ENCODE assay signal across 8 cellular contexts in the genomic region with DNA sequence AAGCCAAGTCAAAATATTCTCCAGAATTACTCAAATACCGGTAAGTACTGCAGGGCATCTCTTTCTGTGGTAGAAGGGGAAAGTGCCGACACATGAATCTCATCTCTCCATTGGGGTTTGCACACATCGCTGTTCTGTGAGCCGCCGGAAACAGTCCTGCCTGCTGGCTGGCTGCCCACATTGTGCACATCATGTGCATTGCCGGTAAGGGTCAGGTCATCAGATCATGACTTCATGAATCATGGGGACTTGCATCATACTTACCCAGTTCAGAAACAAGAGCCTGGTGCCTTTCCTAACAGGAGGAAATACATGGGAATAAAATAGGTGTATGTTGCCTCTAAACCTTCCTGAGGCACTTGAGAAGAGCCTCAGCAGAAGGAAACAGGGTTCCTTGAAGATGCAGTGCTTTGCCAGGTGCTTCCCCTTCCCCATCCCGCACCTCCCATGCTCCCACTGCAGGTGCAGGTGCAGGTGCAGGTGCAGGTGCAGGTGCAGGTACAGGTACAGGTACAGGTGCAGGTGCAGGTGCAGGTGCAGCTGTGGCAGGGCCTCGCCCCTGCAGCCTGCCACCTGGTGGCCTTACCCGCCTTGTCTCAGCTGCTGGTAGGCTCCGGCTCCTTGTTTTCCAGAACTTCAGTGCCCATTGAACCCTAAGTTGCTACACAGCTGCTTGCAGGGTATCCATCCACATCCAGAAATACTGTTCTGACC. TPM values are rescaled to one million over a fixed set of nuclear protein-coding genes. Genes with fewer than 3 reads are reported as not detected.
DNase-seq lines count a peak whose midpoint lies in the region; ATAC-seq and TF ChIP-seq lines count a peak whose summit lies in the region.

No MANE protein-coding gene starts in this region.

- POLR2A ChIA-PET in activated B cell treated with CpG ODN at 0.5 μM for 24 hours (lab: Charles Lee): no interaction called here

- H3K27me3 Mint-ChIP-seq in Calu3 (ENCODE audit: unreplicated experiment) (no peaks in the 10 kb centered on the region), activated B cell treated with CpG ODN at 0.5 μM for 24 hours (peaks cover 1% of the 10 kb centered on the region)

- ATAC-seq in HG02885 (IDR thresholded peaks at IDR 0.05; ENCODE audit: poor library complexity, unreplicated experiment): peak; percentile 62
- peak; percentile 18 for ATAC-seq in activated B cell treated with CpG ODN at 0.5 μM for 24 hours (ENCODE audit: low read depth)
- ATAC-seq in right lobe of liver: peak; percentile 69 to 88 (median 78)
- no peak for ATAC-seq in HG03460 (IDR thresholded peaks at IDR 0.05; ENCODE audit: unreplicated experiment)
- ATAC-seq in activated naive CD4-positive, alpha-beta T cell treated with anti-CD3 and anti-CD28 coated beads, Interleukin-2, amount 50 U/mL, for 72 hours: no peak
- no peak for ATAC-seq in GM21423 (IDR thresholded peaks at IDR 0.05; ENCODE audit: unreplicated experiment)

- H3K4me1 Mint-ChIP-seq in Calu3 (ENCODE audit: low read depth, unreplicated experiment) (peaks cover 15% of the 10 kb centered on the region), activated B cell treated with CpG ODN at 0.5 μM for 24 hours (peaks cover 5% of the 10 kb centered on the region)

- TF ChIP-seq CTCF in Calu3 (IDR thresholded peaks at IDR 0.05; ENCODE audit: unreplicated experiment): peak; percentile 47
- no peak for TF ChIP-seq CTCF in activated B cell treated with CpG ODN at 0.5 μM for 24 hours (IDR thresholded peaks at IDR 0.05)
- TF ChIP-seq CTCF in right lobe of liver (IDR thresholded peaks at IDR 0.05): peak in 1 of 4 donors; percentile 21

- CTCF ChIA-PET in Calu3 (lab: Charles Lee) (no interaction called here), activated B cell treated with CpG ODN at 0.5 μM for 24 hours (lab: Charles Lee) (no interaction called here)

- H3K9me3 Mint-ChIP-seq in Calu3 (ENCODE audit: low read depth, unreplicated experiment) (no peaks in the 10 kb centered on the region), activated B cell treated with CpG ODN at 0.5 μM for 24 hours (peaks cover 5% of the 10 kb centered on the region)
- H3K9me3 Mint-ChIP-seq in activated naive CD4-positive, alpha-beta T cell treated with anti-CD3 and anti-CD28 coated beads, Interleukin-2, amount 50 U/mL, for 72 hours: no peaks in the 10 kb centered on the region

- no peak overlapping the region for H3K4me3 ChIP-seq in right lobe of liver

- H3K4me3 Mint-ChIP-seq in Calu3 (ENCODE audit: low read depth, unreplicated experiment) (peak overlapping the region; percentile 16), activated B cell treated with CpG ODN at 0.5 μM for 24 hours (no peak overlapping the region)

- DNase-seq in Calu3 (peak; percentile 79), activated B cell treated with CpG ODN at 0.5 μM for 24 hours (no peak), right lobe of liver (peak in 1 of 3 donors; percentile 89), DMS153 treated with DMSO at 0.1 percent for 48 hours (lab: John Stamatoyannopoulos, UW; ENCODE audit: unreplicated experiment) (no peak)
- no peak for DNase-seq in activated naive CD4-positive, alpha-beta T cell treated with anti-CD3 and anti-CD28 coated beads, Interleukin-2, amount 50 U/mL, for 72 hours (ENCODE audit: low spot score in 2 of 2)

- H3K36me3 ChIP-seq in right lobe of liver: no peaks in the 10 kb centered on the region

- intact Hi-C loops in Calu3 (cut with micrococcal nuclease; ENCODE audit: unreplicated experiment): loop anchor here (2.0 kb wide), 1 partner anchor 60 kb away; no protein-coding TSS in a partner anchor
- intact Hi-C loops in activated B cell treated with CpG ODN at 0.5 μM for 24 hours (cut with micrococcal nuclease): no loop called here
- intact Hi-C loops in right lobe of liver (cut with DNase I): no loop called here

- H3K27me3 ChIP-seq in right lobe of liver: no peaks in the 10 kb centered on the region

- 32% methylated on average over 6 of the region's 10 CpGs for WGBS in right lobe of liver (ENCODE audit: insufficient coverage, low coverage, low lambda C conversion rate, missing lambda C conversion rate)

- H3K27ac Mint-ChIP-seq in Calu3 (ENCODE audit: unreplicated experiment) (peak overlapping the region; percentile 64), activated B cell treated with CpG ODN at 0.5 μM for 24 hours (no peak overlapping the region)
- peak overlapping the region in 1 of 2 donors; percentile 61 for H3K27ac Mint-ChIP-seq in activated naive CD4-positive, alpha-beta T cell treated with anti-CD3 and anti-CD28 coated beads, Interleukin-2, amount 50 U/mL, for 72 hours

- peaks cover 0 to 4% (median 0%) of the 10 kb centered on the region in 4 donors for H3K4me1 ChIP-seq in right lobe of liver

- TF ChIP-seq POLR2A in right lobe of liver (IDR thresholded peaks at IDR 0.05): no peak

- BruUV-seq in Calu3 (replicated peaks; lab: Mats Ljungman, UMichigan): no TSS peak

- H3K36me3 Mint-ChIP-seq in Calu3 (ENCODE audit: insufficient read depth, unreplicated experiment) (peaks cover 5% of the 10 kb centered on the region), activated B cell treated with CpG ODN at 0.5 μM for 24 hours (ENCODE audit: low read depth) (peaks cover 2% of the 10 kb centered on the region)
- H3K36me3 Mint-ChIP-seq in activated naive CD4-positive, alpha-beta T cell treated with anti-CD3 and anti-CD28 coated beads, Interleukin-2, amount 50 U/mL, for 72 hours: peaks cover 0 to 6% of the 10 kb centered on the region in 2 donors

- H3K27ac ChIP-seq in right lobe of liver: peak overlapping the region in 1 of 3 donors; percentile 39

- H3K9me3 ChIP-seq in right lobe of liver: no peaks in the 10 kb centered on the region

RNA-seq across cellular contexts. Expression of a gene that starts 26.5 kb away (rescaled TPM):
- total RNA-seq in Calu3 (2022) (9.5 and 11.4 TPM in 2 replicates), activated B cell treated with CpG ODN at 0.5 μM for 24 hours (10.6 and 11.8 TPM in 2 replicates), right lobe of liver (10 to 100 TPM in 2 of 6 experiments, 1 to 10 TPM in 4; 4.3 to 22.2 (median 7.6) TPM)
- 1 to 10 TPM; 3.8 to 6.8 TPM for total RNA-seq in activated naive CD4-positive, alpha-beta T cell treated with anti-CD3 and anti-CD28 coated beads, Interleukin-2, amount 50 U/mL, for 72 hours

Comparison
In these comparisons a context has a peak if more than half of its experiments do, and no peak if none do; other contexts are left out.
1. ATAC-seq: peak in HG02885 (single experiment), activated B cell treated with CpG ODN at 0.5 μM for 24 hours (single experiment) and right lobe of liver (4 of 4); none in HG03460 (single experiment), activated naive CD4-positive, alpha-beta T cell treated with anti-CD3 and anti-CD28 coated beads, Interleukin-2, amount 50 U/mL, for 72 hours (0 of 2) and GM21423 (single experiment).